22 cellular contexts compared by ENCODE assay signal in genomic region chrX:69297521-69297920, GRCh38.
"Had no signal": no experiment of that assay in that cellular context is flagged by ENCODE, and none has a peak within 500 bp of the region (broad histone marks: within the 10 kb centered on the region; RNA-seq: fewer than 3 reads in every experiment).

No MANE protein-coding gene starts in this region.

- H3K9me3 Mint-ChIP-seq: stimulated activated effector memory CD8-positive, alpha-beta T cell treated with anti-CD3 and anti-CD28 coated beads, Interleukin-12 subunit alpha, Interleukin-12 subunit beta, amount 100 ng/mL, for 72 hours; stimulated activated naive CD8-positive, alpha-beta T cell treated with anti-CD3 and anti-CD28 coated beads, Interleukin-15, Interleukin-2, amounts not matched to agents 100 ng/mL and 50 ng/mL, for 24 hours had no signal

- H3K36me3 Mint-ChIP-seq: naive B cell; stimulated activated effector memory CD8-positive, alpha-beta T cell treated with anti-CD3 and anti-CD28 coated beads, Interleukin-12 subunit alpha, Interleukin-12 subunit beta, amount 100 ng/mL, for 72 hours had no signal

- H3K27ac Mint-ChIP-seq: nephron; stimulated activated effector memory CD8-positive, alpha-beta T cell treated with anti-CD3 and anti-CD28 coated beads, Interleukin-12 subunit alpha, Interleukin-12 subunit beta, amount 100 ng/mL, for 72 hours; stimulated activated naive CD8-positive, alpha-beta T cell treated with anti-CD3 and anti-CD28 coated beads, Interleukin-15, Interleukin-2, amounts not matched to agents 100 ng/mL and 50 ng/mL, for 24 hours had no signal

- H3K27me3 ChIP-seq: right lobe of liver, tibial artery, upper lobe of left lung, uterus had no signal

- H3K4me3 ChIP-seq: dorsolateral prefrontal cortex, esophagus squamous epithelium, gastroesophageal sphincter, left ventricle myocardium inferior, prostate gland, right lobe of liver, tibial artery, upper lobe of left lung, uterus had no signal

- DNase-seq: cortex of kidney; dorsolateral prefrontal cortex; effector memory CD4-positive, alpha-beta T cell; esophagus squamous epithelium; foreskin fibroblast; glutamatergic neuron; islet precursor cell; left ventricle myocardium inferior; mesendoderm; naive B cell; right lobe of liver; stimulated activated CD4-positive, alpha-beta T cell treated with anti-CD3 and anti-CD28 coated beads, Interleukin-4, amount 100 ng/mL, for 1 hour; stimulated activated CD8-positive, alpha-beta memory T cell treated with anti-CD3 and anti-CD28 coated beads, Interleukin-4, amount 100 ng/mL, for 48 hours; tibial artery; upper lobe of left lung; uterus had no signal

- H3K4me3 Mint-ChIP-seq: naive B cell; nephron; stimulated activated effector memory CD8-positive, alpha-beta T cell treated with anti-CD3 and anti-CD28 coated beads, Interleukin-12 subunit alpha, Interleukin-12 subunit beta, amount 100 ng/mL, for 72 hours; stimulated activated naive CD8-positive, alpha-beta T cell treated with anti-CD3 and anti-CD28 coated beads, Interleukin-15, Interleukin-2, amounts not matched to agents 100 ng/mL and 50 ng/mL, for 24 hours had no signal

- H3K4me1 ChIP-seq: esophagus squamous epithelium, gastroesophageal sphincter, left ventricle myocardium inferior, parathyroid adenoma, prostate gland, right lobe of liver, tibial artery, upper lobe of left lung, uterus had no signal

- ATAC-seq: gastroesophageal sphincter; right lobe of liver; stimulated activated effector memory CD8-positive, alpha-beta T cell treated with anti-CD3 and anti-CD28 coated beads, Interleukin-12 subunit alpha, Interleukin-12 subunit beta, amount 100 ng/mL, for 72 hours had no signal

- H3K4me1 Mint-ChIP-seq: stimulated activated effector memory CD8-positive, alpha-beta T cell treated with anti-CD3 and anti-CD28 coated beads, Interleukin-12 subunit alpha, Interleukin-12 subunit beta, amount 100 ng/mL, for 72 hours had no signal

- H3K9me3 ChIP-seq: esophagus squamous epithelium, gastroesophageal sphincter, left ventricle myocardium inferior, prostate gland, right lobe of liver, tibial artery, upper lobe of left lung, uterus had no signal

- H3K36me3 ChIP-seq: esophagus squamous epithelium, gastroesophageal sphincter, left ventricle myocardium inferior, prostate gland, right lobe of liver, tibial artery, upper lobe of left lung, uterus had no signal

- H3K27ac ChIP-seq: dorsolateral prefrontal cortex, esophagus squamous epithelium, gastroesophageal sphincter, left ventricle myocardium inferior, parathyroid adenoma, prostate gland, right lobe of liver, tibial artery, upper lobe of left lung, uterus had no signal

- H3K27me3 Mint-ChIP-seq: stimulated activated naive CD8-positive, alpha-beta T cell treated with anti-CD3 and anti-CD28 coated beads, Interleukin-15, Interleukin-2, amounts not matched to agents 100 ng/mL and 50 ng/mL, for 24 hours had no signal
